12 cellular contexts compared by ENCODE assay signal in the genomic region with DNA sequence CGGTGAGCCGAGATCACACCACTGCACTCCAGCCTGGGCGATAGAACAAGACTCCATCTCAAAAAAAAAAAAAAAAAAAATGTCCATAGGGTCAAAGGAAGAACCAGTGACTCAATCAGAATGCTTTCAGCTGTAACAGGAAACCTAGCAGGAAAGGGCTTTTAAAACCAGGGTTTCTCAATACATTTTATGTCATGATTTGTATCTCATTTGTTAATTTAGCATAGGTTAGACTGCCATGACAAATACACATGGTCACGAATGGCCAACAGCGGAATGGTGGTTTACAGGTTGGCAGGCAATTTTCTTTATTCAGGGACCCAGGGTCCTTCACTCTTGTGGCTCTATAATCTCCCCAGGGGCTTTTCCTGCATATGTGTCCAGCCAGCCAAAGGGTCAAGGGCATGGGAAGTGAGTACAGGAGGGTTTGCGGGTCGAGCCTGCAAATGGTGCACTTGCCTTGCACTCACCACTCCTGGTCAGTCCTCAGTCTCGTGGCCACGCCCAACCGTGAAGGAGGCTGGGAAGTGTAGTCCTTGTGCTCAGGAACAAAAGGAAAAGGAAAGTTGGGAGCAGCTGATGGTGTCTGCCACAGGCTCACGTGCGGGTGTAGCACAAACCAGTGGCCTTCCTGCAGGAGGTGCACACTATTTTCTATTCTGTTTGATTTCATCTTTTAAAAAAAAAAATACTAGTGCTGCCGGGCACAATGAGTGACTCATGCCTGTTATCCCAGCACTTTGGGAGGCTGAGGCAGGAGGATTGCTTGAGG. TPM values are rescaled to one million over a fixed set of nuclear protein-coding genes. Genes with fewer than 3 reads are reported as not detected.
DNase-seq lines count a peak whose midpoint lies in the region; ATAC-seq and TF ChIP-seq lines count a peak whose summit lies in the region.
"Had no signal": no experiment of that assay in that cellular context is flagged by ENCODE, and none has a peak within 500 bp of the region (broad histone marks: within the 10 kb centered on the region; RNA-seq: fewer than 3 reads in every experiment).

No MANE protein-coding gene starts in this region.

- H3K9me3 ChIP-seq in upper lobe of right lung, result no peaks in the 10 kb centered on the region
- H3K9me3 ChIP-seq: tibial nerve had no signal

- no peak overlapping the region for H3K27ac ChIP-seq in upper lobe of right lung
- H3K27ac ChIP-seq: tibial nerve had no signal

- DNase-seq in SIG-M5 treated with dmso at 0.1 percent for 504 hours (lab: John Stamatoyannopoulos, UW; ENCODE audit: unreplicated experiment), result peak; percentile 16
- DNase-seq in SIG-M5 (lab: John Stamatoyannopoulos, UW), result no peak
- peak; percentile 55 for DNase-seq in epithelial cell of esophagus (ENCODE audit: low read depth)
- no peak for DNase-seq in upper lobe of right lung
- DNase-seq: activated CD4-positive, alpha-beta memory T cell treated with anti-CD3 and anti-CD28 coated beads, Interleukin-2, amount 10 ng/mL, durations not matched to agents 7 days and 5 days; head of caudate nucleus; NCI-H1417 treated with DMSO at 0.1 percent for 48 hours; SHP77; stimulated activated CD4-positive, alpha-beta T cell treated with anti-CD3 and anti-CD28 coated beads, Interleukin-4, amount 100 ng/mL, for 24 hours had no signal

- H3K36me3 ChIP-seq in upper lobe of right lung, result peaks cover 79% of the 10 kb centered on the region

- peak; percentile 53 for ATAC-seq in upper lobe of right lung
- no peak for ATAC-seq in GM18517 (IDR thresholded peaks at IDR 0.05; ENCODE audit: unreplicated experiment)
- no peak for ATAC-seq in HG03025 (IDR thresholded peaks at IDR 0.05; ENCODE audit: low FRiP score, unreplicated experiment)

- H3K27me3 ChIP-seq in upper lobe of right lung, result no peaks in the 10 kb centered on the region
- H3K27me3 ChIP-seq: tibial nerve had no signal

- intact Hi-C loops in upper lobe of right lung (cut with DNase I), result no loop called here

- TF ChIP-seq CTCF in epithelial cell of esophagus (IDR thresholded peaks at IDR 0.05; ENCODE audit: insufficient read depth, low read depth, low read length, missing control alignments) (no peak), upper lobe of right lung (IDR thresholded peaks at IDR 0.05) (no peak)

- no peaks in the 10 kb centered on the region for H3K4me1 ChIP-seq in upper lobe of right lung
- H3K4me1 ChIP-seq: tibial nerve had no signal

- H3K4me3 ChIP-seq in epithelial cell of esophagus (ENCODE audit: low read length) (no peak overlapping the region), upper lobe of right lung (no peak overlapping the region)
- H3K4me3 ChIP-seq: tibial nerve had no signal

RNA-seq across cellular contexts. Expression of a gene that starts 14.8 kb away (rescaled TPM):
- total RNA-seq in upper lobe of right lung, result 15.8 TPM

RNA-seq across cellular contexts. Expression of a gene that starts 32.0 kb away (rescaled TPM):
- 3.5 TPM for total RNA-seq in upper lobe of right lung

RNA-seq across cellular contexts. Expression of a gene that starts 54.3 kb away (rescaled TPM):
- 58.9 TPM for total RNA-seq in upper lobe of right lung
- total RNA-seq: activated CD4-positive, alpha-beta memory T cell treated with anti-CD3 and anti-CD28 coated beads, Interleukin-2, amount 10 ng/mL, durations not matched to agents 7 days and 5 days had no signal

RNA-seq across cellular contexts. Expression of a gene that starts 55.4 kb away (rescaled TPM):
- 4.3 TPM for total RNA-seq in upper lobe of right lung

Comparison
In these comparisons a context has a peak if more than half of its experiments do, and no peak if none do; other contexts are left out.
1. DNase-seq: peak in SIG-M5 treated with dmso at 0.1 percent for 504 hours (single experiment) and epithelial cell of esophagus (single experiment); none in SIG-M5 (single experiment) and upper lobe of right lung (single experiment).